9 cellular contexts compared by ENCODE assay signal in the genomic region with DNA sequence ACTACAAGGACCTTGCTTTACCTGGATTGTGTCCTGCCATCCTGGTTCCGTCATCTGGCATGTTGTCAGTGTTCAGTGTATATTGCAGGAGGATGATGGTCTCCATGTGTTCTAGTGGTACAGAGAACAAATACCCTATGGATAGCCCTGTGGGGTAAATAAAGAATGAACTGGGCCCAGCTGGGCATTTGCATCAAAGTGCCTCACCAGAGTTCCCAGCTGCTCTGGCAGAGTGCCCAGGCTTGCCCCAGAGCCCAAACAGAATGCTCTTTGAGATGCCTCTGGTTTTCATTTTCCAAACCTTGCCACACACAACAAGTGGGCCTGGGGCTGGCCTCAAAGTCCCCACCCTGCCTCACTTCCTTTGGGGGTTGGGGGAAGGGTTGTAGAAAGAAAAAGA.
DNase-seq lines count a peak whose midpoint lies in the region; ATAC-seq lines count a peak whose summit lies in the region.
"Had no signal": no experiment of that assay in that cellular context is flagged by ENCODE, and none has a peak within 500 bp of the region (broad histone marks: within the 10 kb centered on the region; RNA-seq: fewer than 3 reads in every experiment).

No MANE protein-coding gene starts in this region.

- H3K4me1 Mint-ChIP-seq in activated CD8-positive, alpha-beta T cell treated with anti-CD3 and anti-CD28 coated beads, Interleukin-2, amount 10 ng/mL, durations not matched to agents 7 days and 5 days (ENCODE audit: low read depth): peaks cover 3% of the 10 kb centered on the region
- H3K4me1 Mint-ChIP-seq: activated naive CD8-positive, alpha-beta T cell treated with anti-CD3 and anti-CD28 coated beads, Interleukin-2, amount 10 ng/mL, durations not matched to agents 7 days and 5 days had no signal

- CTCF ChIA-PET in activated CD8-positive, alpha-beta T cell treated with anti-CD3 and anti-CD28 coated beads, Interleukin-2, amount 10 ng/mL, durations not matched to agents 7 days and 5 days (lab: Charles Lee): no interaction called here

- POLR2A ChIA-PET in activated CD8-positive, alpha-beta T cell treated with anti-CD3 and anti-CD28 coated beads, Interleukin-2, amount 10 ng/mL, durations not matched to agents 7 days and 5 days (lab: Charles Lee): no interaction called here

- ATAC-seq in GM18511 (IDR thresholded peaks at IDR 0.05; ENCODE audit: unreplicated experiment) (peak; percentile 51), HG02885 (IDR thresholded peaks at IDR 0.05; ENCODE audit: poor library complexity, unreplicated experiment) (no peak)
- ATAC-seq in stimulated activated naive CD8-positive, alpha-beta T cell treated with anti-CD3 and anti-CD28 coated beads, Interleukin-15, Interleukin-2, amounts not matched to agents 100 U/mL and 50 U/mL, for 24 hours: no peak
- no peak for ATAC-seq in activated CD8-positive, alpha-beta T cell treated with anti-CD3 and anti-CD28 coated beads, Interleukin-2, amount 10 ng/mL, durations not matched to agents 7 days and 5 days

- no peaks in the 10 kb centered on the region for H3K9me3 Mint-ChIP-seq in activated CD8-positive, alpha-beta T cell treated with anti-CD3 and anti-CD28 coated beads, Interleukin-2, amount 10 ng/mL, durations not matched to agents 7 days and 5 days (ENCODE audit: insufficient read depth)

- DNase-seq in NCI-H2107 (lab: John Stamatoyannopoulos, UW): peak; percentile 66
- peak; percentile 5 for DNase-seq in cerebellar cortex (ENCODE audit: low spot score)
- DNase-seq in renal cortical epithelial cell (ENCODE audit: low read depth): peak; percentile 21
- no peak for DNase-seq in stimulated activated naive CD8-positive, alpha-beta T cell treated with anti-CD3 and anti-CD28 coated beads, Interleukin-15, Interleukin-2, amounts not matched to agents 100 U/mL and 50 U/mL, for 24 hours
- no peak for DNase-seq in cortex of kidney (lab: John Stamatoyannopoulos, UW)
- DNase-seq in activated CD8-positive, alpha-beta T cell treated with anti-CD3 and anti-CD28 coated beads, Interleukin-2, amount 10 ng/mL, durations not matched to agents 7 days and 5 days: no peak
- DNase-seq: activated naive CD8-positive, alpha-beta T cell treated with anti-CD3 and anti-CD28 coated beads, Interleukin-2, amount 10 ng/mL, durations not matched to agents 7 days and 5 days had no signal

- H3K36me3 Mint-ChIP-seq in activated CD8-positive, alpha-beta T cell treated with anti-CD3 and anti-CD28 coated beads, Interleukin-2, amount 10 ng/mL, durations not matched to agents 7 days and 5 days (ENCODE audit: low read depth): no peaks in the 10 kb centered on the region
- H3K36me3 Mint-ChIP-seq: activated naive CD8-positive, alpha-beta T cell treated with anti-CD3 and anti-CD28 coated beads, Interleukin-2, amount 10 ng/mL, durations not matched to agents 7 days and 5 days had no signal

- no peak overlapping the region for H3K4me3 Mint-ChIP-seq in activated CD8-positive, alpha-beta T cell treated with anti-CD3 and anti-CD28 coated beads, Interleukin-2, amount 10 ng/mL, durations not matched to agents 7 days and 5 days
- H3K4me3 Mint-ChIP-seq: activated naive CD8-positive, alpha-beta T cell treated with anti-CD3 and anti-CD28 coated beads, Interleukin-2, amount 10 ng/mL, durations not matched to agents 7 days and 5 days had no signal

- peaks cover 4% of the 10 kb centered on the region for H3K27me3 Mint-ChIP-seq in activated CD8-positive, alpha-beta T cell treated with anti-CD3 and anti-CD28 coated beads, Interleukin-2, amount 10 ng/mL, durations not matched to agents 7 days and 5 days (ENCODE audit: low read depth)

- no peak overlapping the region for H3K27ac Mint-ChIP-seq in activated CD8-positive, alpha-beta T cell treated with anti-CD3 and anti-CD28 coated beads, Interleukin-2, amount 10 ng/mL, durations not matched to agents 7 days and 5 days
- H3K27ac Mint-ChIP-seq: activated naive CD8-positive, alpha-beta T cell treated with anti-CD3 and anti-CD28 coated beads, Interleukin-2, amount 10 ng/mL, durations not matched to agents 7 days and 5 days had no signal

Comparison
In these comparisons a context has a peak if more than half of its experiments do, and no peak if none do; other contexts are left out.
1. DNase-seq: peak in NCI-H2107 (single experiment), cerebellar cortex (single experiment) and renal cortical epithelial cell (single experiment); none in stimulated activated naive CD8-positive, alpha-beta T cell treated with anti-CD3 and anti-CD28 coated beads, Interleukin-15, Interleukin-2, amounts not matched to agents 100 U/mL and 50 U/mL, for 24 hours (single experiment), cortex of kidney (single experiment) and activated CD8-positive, alpha-beta T cell treated with anti-CD3 and anti-CD28 coated beads, Interleukin-2, amount 10 ng/mL, durations not matched to agents 7 days and 5 days (single experiment).